Comparison of ENCODE assay signal across 27 cellular contexts in genomic region chr7:13416544-13416943, GRCh38.
"Had no signal": no experiment of that assay in that cellular context is flagged by ENCODE, and none has a peak within 500 bp of the region (broad histone marks: within the 10 kb centered on the region; RNA-seq: fewer than 3 reads in every experiment).

No MANE protein-coding gene starts in this region.

- H3K36me3 ChIP-seq: neural progenitor cell, ovary, spleen, stomach, thoracic aorta, thyroid gland, tibial nerve, upper lobe of left lung, vagina had no signal

- DNase-seq: natural killer cell; occipital lobe; ovary; posterior cingulate gyrus; psoas muscle; right cardiac atrium; spleen; stimulated activated CD4-positive, alpha-beta T cell treated with anti-CD3 and anti-CD28 coated beads, Interleukin-12 subunit alpha, Interleukin-12 subunit beta, amount 100 ng/mL, for 4 hours; stimulated activated CD4-positive, alpha-beta T cell treated with anti-CD3 and anti-CD28 coated beads, Interleukin-1b, Interleukin-23, amount 100 ng/mL, for 48 hours; stimulated activated CD4-positive, alpha-beta T cell treated with anti-CD3 and anti-CD28 coated beads, Interleukin-4, amount 100 ng/mL, for 1 hour; stimulated activated CD4-positive, alpha-beta T cell treated with anti-CD3 and anti-CD28 coated beads, Interleukin-4, amount 100 ng/mL, for 4 hours; stimulated activated CD8-positive, alpha-beta memory T cell treated with anti-CD3 and anti-CD28 coated beads, Interleukin-4, amount 100 ng/mL, for 48 hours; stimulated activated naive CD4-positive, alpha-beta T cell treated with Interleukin-2 at 50 U/mL for 16 hours; stomach; thyroid gland; trophoblast cell; upper lobe of left lung had no signal

- H3K9me3 ChIP-seq: ovary, thoracic aorta, thyroid gland, upper lobe of left lung, vagina had no signal

- H3K4me1 ChIP-seq: parathyroid adenoma, spleen, tibial nerve, upper lobe of left lung, vagina had no signal

- H2AFZ ChIP-seq: neural progenitor cell, parathyroid adenoma had no signal

- H3K4me2 ChIP-seq: neural progenitor cell, smooth muscle cell had no signal

- H3K9ac ChIP-seq: neural progenitor cell, parathyroid adenoma had no signal

- H3K79me2 ChIP-seq: parathyroid adenoma had no signal

- H3K27me3 ChIP-seq: neural progenitor cell, ovary, spleen, stomach, thyroid gland, tibial nerve, upper lobe of left lung, vagina had no signal

- H3K4me3 ChIP-seq: neural progenitor cell, ovary, psoas muscle, skin epidermis, smooth muscle cell, spleen, stomach, thoracic aorta, thyroid gland, tibial nerve, upper lobe of left lung, vagina had no signal

- ATAC-seq: natural killer cell; psoas muscle; right cardiac atrium; sciatic nerve; stimulated activated memory B cell treated with anti-CD40 and anti-IgM and Interleukin-4, amounts not matched to agents 10 μg/mL and 1 μg/mL and 100 μg/mL, for 72 hours had no signal

- FAIRE-seq: urothelium cell line had no signal

- H3K27ac ChIP-seq: neural progenitor cell, ovary, parathyroid adenoma, psoas muscle, skin epidermis, spleen, stomach, thoracic aorta, thyroid gland, tibial nerve, upper lobe of left lung, vagina had no signal
